ENCODE assay signal across 8 cellular contexts in the genomic region with DNA sequence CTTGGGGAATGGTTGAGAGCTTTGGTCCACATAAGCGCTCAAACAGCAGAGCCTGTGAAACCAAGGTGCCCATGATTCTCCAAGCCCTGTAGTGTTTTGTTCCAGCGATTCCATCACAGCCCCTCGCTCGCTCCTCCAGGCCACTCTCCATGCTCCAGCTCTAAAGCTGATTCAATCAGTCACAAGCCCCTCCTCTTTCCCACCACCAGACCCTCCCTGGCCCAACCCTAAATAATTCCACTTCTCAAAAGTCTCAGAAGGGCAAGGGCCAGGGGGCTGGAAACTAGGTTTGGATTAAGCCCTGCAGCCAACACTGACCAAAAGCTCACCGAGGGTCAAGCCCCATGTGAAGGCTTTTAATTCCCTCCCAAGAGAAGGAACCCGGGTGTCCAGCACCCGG. TPM values are rescaled to one million over a fixed set of nuclear protein-coding genes. Genes with fewer than 3 reads are reported as not detected.
A peak's percentile ranks its signal among the peaks of the same experiment; 100 is the strongest.
DNase-seq lines count a peak whose midpoint lies in the region; ATAC-seq and TF ChIP-seq lines count a peak whose summit lies in the region.

No MANE protein-coding gene starts in this region.

- ATAC-seq in Panc1 (no peak), GM19452 (IDR thresholded peaks at IDR 0.05; ENCODE audit: unreplicated experiment) (no peak), GM19023 (IDR thresholded peaks at IDR 0.05; ENCODE audit: unreplicated experiment) (no peak)

- TF ChIP-seq CTCF in GM12875 (IDR thresholded peaks at IDR 0.05; ENCODE audit: borderline replicate concordance, insufficient read depth, low read depth, low read length) (no peak), Panc1 (IDR thresholded peaks at IDR 0.05) (no peak), esophagus muscularis mucosa (IDR thresholded peaks at IDR 0.05) (no peak)

- DNase-seq in Panc1 (ENCODE audit: low read depth, low spot score) (no peak), esophagus muscularis mucosa (ENCODE audit: extremely low spot score) (no peak), SKM-1 (lab: John Stamatoyannopoulos, UW; ENCODE audit: unreplicated experiment) (no peak), NCI-H510A (lab: John Stamatoyannopoulos, UW) (no peak)

- no peak overlapping the region for H3K9ac ChIP-seq in rectal smooth muscle tissue (ENCODE audit: low read length)

- POLR2A ChIA-PET in Panc1 (lab: Charles Lee): no interaction called here

- no peak for TF ChIP-seq EP300 in esophagus muscularis mucosa (IDR thresholded peaks at IDR 0.05)

- WGBS in esophagus muscularis mucosa: 94% methylated on average over 4 of the region's 7 CpGs

- H3K36me3 ChIP-seq in Panc1 (ENCODE audit: control insufficient read depth, insufficient read depth, low read length) (peaks cover 4% of the 10 kb centered on the region; the same call in 1 of the 2 replicates), esophagus muscularis mucosa (peaks cover 11 to 29% (median 25%) of the 10 kb centered on the region in 4 donors), rectal smooth muscle tissue (ENCODE audit: control insufficient read depth, insufficient read depth, low read length) (peaks cover 14% of the 10 kb centered on the region)

- intact Hi-C loops in Panc1 (cut with micrococcal nuclease; ENCODE audit: unreplicated experiment) (no loop called here), esophagus muscularis mucosa (cut with DNase I) (loop anchor here (10.0 kb wide), 1 partner anchor 180 kb away; a partner anchor contains a TSS)

- no TSS peak for BruUV-seq in Panc1 (replicated peaks; lab: Mats Ljungman, UMichigan)

- no peaks in the 10 kb centered on the region for H3K9me3 ChIP-seq in Panc1 (ENCODE audit: control insufficient read depth, insufficient read depth, low read depth, low read length)
- no peaks in the 10 kb centered on the region for H3K9me3 ChIP-seq in esophagus muscularis mucosa

- H3K4me3 ChIP-seq in GM12875 (ENCODE audit: low read depth, low read length) (peak overlapping the region; percentile 94), Panc1 (ENCODE audit: low read depth in 2 of 2, low read length in 2 of 2) (peak overlapping the region; percentile 66 to 67), esophagus muscularis mucosa (peak overlapping the region in 3 of 4 donors; percentile 54 to 64 (median 55)), rectal smooth muscle tissue (ENCODE audit: low read length) (peak overlapping the region; percentile 19)

- H3K27me3 ChIP-seq in Panc1 (ENCODE audit: control insufficient read depth, insufficient read depth, low read length) (no peaks in the 10 kb centered on the region), esophagus muscularis mucosa (no peaks in the 10 kb centered on the region), rectal smooth muscle tissue (ENCODE audit: control insufficient read depth, insufficient read depth, low read length) (no peaks in the 10 kb centered on the region)

- CTCF ChIA-PET in Panc1 (lab: Charles Lee): no interaction called here

- in situ Hi-C loops in Panc1 (cut with HindIII; ENCODE audit: low pct_unique_long_range_greater_than_20kb, low sequenced_read_pairs): no loop called here

- H3K4me1 ChIP-seq in Panc1 (ENCODE audit: control insufficient read depth, insufficient read depth, low read length) (peaks cover 18% of the 10 kb centered on the region), esophagus muscularis mucosa (peaks cover 17 to 34% (median 34%) of the 10 kb centered on the region in 4 donors), rectal smooth muscle tissue (ENCODE audit: control insufficient read depth, insufficient read depth, low read length) (peaks cover 6% of the 10 kb centered on the region)

- no peak for TF ChIP-seq POLR2A in esophagus muscularis mucosa (IDR thresholded peaks at IDR 0.05; ENCODE audit: low read depth)

- H3K27ac ChIP-seq in Panc1 (ENCODE audit: low read length) (peak overlapping the region; percentile 79), esophagus muscularis mucosa (replicated peaks in 1 of 4) (peak overlapping the region; percentile 44 to 67 (median 54)), rectal smooth muscle tissue (ENCODE audit: low read depth, low read length) (no peak overlapping the region)

RNA-seq across cellular contexts. Expression of a gene that starts 1.5 kb away (rescaled TPM):
- total RNA-seq in Panc1 (2021; ENCODE audit: unreplicated experiment) (6.7 TPM), esophagus muscularis mucosa (under 1 TPM in 2 of 4 donors, not detected in 2; 0.17 to 0.23 TPM)
- polyA plus RNA-seq in Panc1 (2012; ENCODE audit: insufficient read length): 8.6 TPM

RNA-seq across cellular contexts. Expression of a gene that starts 4.3 kb away (rescaled TPM):
- total RNA-seq in Panc1 (2021; ENCODE audit: unreplicated experiment): 29.5 TPM
- polyA plus RNA-seq in Panc1 (2012; ENCODE audit: insufficient read length): 27.3 TPM
- 10 to 100 TPM; 12.3 to 19.1 (median 15.3) TPM for total RNA-seq in esophagus muscularis mucosa

RNA-seq across cellular contexts. Expression of a gene that starts 18.2 kb away (rescaled TPM):
- total RNA-seq in Panc1 (2021; ENCODE audit: unreplicated experiment) (20.4 TPM), esophagus muscularis mucosa (10 to 100 TPM; 21.0 to 46.7 (median 28.3) TPM)
- 25.9 TPM for polyA plus RNA-seq in Panc1 (2012; ENCODE audit: insufficient read length)

RNA-seq across cellular contexts. Expression of a gene that starts 35.9 kb away (rescaled TPM):
- total RNA-seq in Panc1 (2021; ENCODE audit: unreplicated experiment): 72.4 TPM
- polyA plus RNA-seq in Panc1 (2012; ENCODE audit: insufficient read length): 67.6 TPM
- total RNA-seq in esophagus muscularis mucosa: 10 to 100 TPM; 20.7 to 59.8 (median 32.9) TPM

Comparison
In these comparisons a context has a peak if more than half of its experiments do, and no peak if none do; other contexts are left out.
1. H3K4me3 ChIP-seq: peak in every context shown above with its lines; median percentile 94 in GM12875; 66 in Panc1; 55 in esophagus muscularis mucosa; 19 in rectal smooth muscle tissue.